Comparison of ENCODE assay signal across 28 cellular contexts in the genomic region with DNA sequence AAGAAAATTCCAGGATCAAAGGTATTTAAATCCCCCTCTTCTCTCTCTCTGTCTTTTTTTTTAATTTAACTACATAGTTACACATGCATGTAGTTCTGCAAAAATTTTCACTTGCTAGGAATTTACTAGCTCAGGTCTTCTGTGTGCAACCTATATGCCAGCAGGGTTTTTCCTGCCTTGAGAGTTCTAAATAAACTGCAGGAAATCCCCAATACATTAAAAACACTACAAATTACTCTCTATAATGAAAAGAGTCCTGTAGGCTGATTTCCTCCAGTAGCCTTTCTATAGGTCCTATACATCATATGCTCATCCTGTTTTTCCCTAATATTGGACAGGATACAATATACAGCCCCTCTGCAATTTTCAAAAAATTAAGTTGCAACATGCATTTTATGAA.
"Had no signal": no experiment of that assay in that cellular context is flagged by ENCODE, and none has a peak within 500 bp of the region (broad histone marks: within the 10 kb centered on the region; RNA-seq: fewer than 3 reads in every experiment).

No MANE protein-coding gene starts in this region.

- H3K27ac ChIP-seq: adrenal gland, body of pancreas, Peyer's patch, RWPE1, SJCRH30, VCaP had no signal

- DNase-seq: activated CD4-positive, alpha-beta memory T cell treated with anti-CD3 and anti-CD28 coated beads, Interleukin-2, amount 10 ng/mL, durations not matched to agents 7 days and 5 days; activated CD4-positive, alpha-beta T cell treated with anti-CD3 and anti-CD28 coated beads for 36 hours; activated CD4-positive, alpha-beta T cell treated with anti-CD3 and anti-CD28 coated beads, Interleukin-2, amount 50 U/mL, for 1 hour; activated gamma-delta T cell; activated naive CD4-positive, alpha-beta T cell treated with anti-CD3 and anti-CD28 coated beads for 36 hours; activated T-cell treated with anti-CD3 and anti-CD28 coated beads for 4 hours; activated T-cell treated with anti-CD3 and anti-CD28 coated beads, Interleukin-2, amount 50 U/mL, for 48 hours; adrenal gland; aorta; body of pancreas; central memory CD4-positive, alpha-beta T cell; Karpas-422; MM.1S; NCI-H1105; NCI-H2081; NCI-H69; Peyer's patch; Right ventricle myocardium superior; SW 1271; T-helper 9 cell had no signal

- H3K4me3 ChIP-seq: adrenal gland, body of pancreas, Peyer's patch had no signal

- ATAC-seq: activated CD4-positive, alpha-beta T cell treated with anti-CD3 and anti-CD28 coated beads for 36 hours; activated T-helper 17 cell treated with anti-CD3 and anti-CD28 coated beads, Interleukin-2, amount 50 U/mL, for 72 hours; body of pancreas; SK-N-SH treated with all-trans-retinoic acid at 6 μM for 48 hours had no signal

- H3K4me1 ChIP-seq: adrenal gland, body of pancreas, Peyer's patch, SJCRH30 had no signal

- H3K9me3 Mint-ChIP-seq: activated CD4-positive, alpha-beta memory T cell treated with anti-CD3 and anti-CD28 coated beads, Interleukin-2, amount 10 ng/mL, durations not matched to agents 7 days and 5 days had no signal

- H3K9me3 ChIP-seq: adrenal gland, body of pancreas, Peyer's patch, SJCRH30 had no signal

- H3K27me3 Mint-ChIP-seq: activated CD4-positive, alpha-beta memory T cell treated with anti-CD3 and anti-CD28 coated beads, Interleukin-2, amount 10 ng/mL, durations not matched to agents 7 days and 5 days had no signal

- FAIRE-seq: bronchial epithelial cell had no signal

- H3K36me3 ChIP-seq: adrenal gland, Peyer's patch, SJCRH30 had no signal

- H3K27me3 ChIP-seq: adrenal gland, body of pancreas, Peyer's patch, SJCRH30 had no signal

- H3K4me3 Mint-ChIP-seq: activated CD4-positive, alpha-beta memory T cell treated with anti-CD3 and anti-CD28 coated beads, Interleukin-2, amount 10 ng/mL, durations not matched to agents 7 days and 5 days; activated CD4-positive, alpha-beta T cell treated with anti-CD3 and anti-CD28 coated beads for 36 hours; activated naive CD4-positive, alpha-beta T cell treated with anti-CD3 and anti-CD28 coated beads for 36 hours; activated naive CD8-positive, alpha-beta T cell; activated T-helper 17 cell treated with anti-CD3 and anti-CD28 coated beads, Interleukin-2, amount 50 U/mL, for 72 hours; T-helper 1 cell treated with Interleukin-12 subunit alpha and Interleukin-12 subunit beta and Interleukin-4 antibody, amounts not matched to agents 30 μg/mL and 1 μg/mL, for 36 hours had no signal

- H3K4me1 Mint-ChIP-seq: activated CD4-positive, alpha-beta memory T cell treated with anti-CD3 and anti-CD28 coated beads, Interleukin-2, amount 10 ng/mL, durations not matched to agents 7 days and 5 days; activated CD4-positive, alpha-beta T cell treated with anti-CD3 and anti-CD28 coated beads for 36 hours; activated T-helper 17 cell treated with anti-CD3 and anti-CD28 coated beads, Interleukin-2, amount 50 U/mL, for 72 hours had no signal

- H3K36me3 Mint-ChIP-seq: activated naive CD8-positive, alpha-beta T cell had no signal

- H3K27ac Mint-ChIP-seq: activated CD4-positive, alpha-beta memory T cell treated with anti-CD3 and anti-CD28 coated beads, Interleukin-2, amount 10 ng/mL, durations not matched to agents 7 days and 5 days; activated CD4-positive, alpha-beta T cell treated with anti-CD3 and anti-CD28 coated beads for 36 hours; activated naive CD4-positive, alpha-beta T cell treated with anti-CD3 and anti-CD28 coated beads for 36 hours; activated naive CD8-positive, alpha-beta T cell; activated T-helper 17 cell treated with anti-CD3 and anti-CD28 coated beads, Interleukin-2, amount 50 U/mL, for 72 hours; T-helper 1 cell treated with Interleukin-12 subunit alpha and Interleukin-12 subunit beta and Interleukin-4 antibody, amounts not matched to agents 30 μg/mL and 1 μg/mL, for 36 hours had no signal
